ENCODE assay signal across 36 cellular contexts in the genomic region with DNA sequence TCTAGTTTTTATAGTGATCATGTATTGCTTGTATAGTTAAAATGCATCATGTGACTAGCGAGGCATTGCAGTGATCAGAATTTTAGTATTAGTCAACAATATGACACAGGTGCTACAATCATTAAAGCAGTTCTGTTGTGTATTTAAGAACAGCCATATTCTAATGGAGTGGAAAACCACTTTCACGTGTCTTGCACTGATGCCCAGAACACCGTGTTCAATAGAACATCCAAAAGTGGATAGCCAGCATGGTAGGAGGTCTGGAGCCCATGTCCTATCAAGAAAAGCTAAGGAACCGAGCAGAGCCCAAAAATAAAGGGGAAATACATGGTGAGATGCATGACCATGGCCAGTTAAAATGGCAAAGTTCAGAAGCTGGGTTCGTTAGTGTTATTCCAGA. TPM values are rescaled to one million over a fixed set of nuclear protein-coding genes. Genes with fewer than 3 reads are reported as not detected.
"Had no signal": no experiment of that assay in that cellular context is flagged by ENCODE, and none has a peak within 500 bp of the region (broad histone marks: within the 10 kb centered on the region; RNA-seq: fewer than 3 reads in every experiment).

No MANE protein-coding gene starts in this region.

- H3K36me3 Mint-ChIP-seq: activated naive CD4-positive, alpha-beta T cell treated with anti-CD3 and anti-CD28 coated beads, Interleukin-2, amount 10 ng/mL, durations not matched to agents 7 days and 5 days; activated naive CD4-positive, alpha-beta T cell treated with anti-CD3 and anti-CD28 coated beads, Interleukin-2, amount 50 U/mL, for 24 hours; activated naive CD4-positive, alpha-beta T cell treated with anti-CD3 and anti-CD28 coated beads, Interleukin-2, amount 50 U/mL, for 72 hours; activated naive CD8-positive, alpha-beta T cell; activated naive CD8-positive, alpha-beta T cell treated with anti-CD3 and anti-CD28 coated beads for 36 hours; activated naive CD8-positive, alpha-beta T cell treated with anti-CD3 and anti-CD28 coated beads, Interleukin-2, amount 10 ng/mL, durations not matched to agents 7 days and 5 days; brain had no signal

- H3K27ac Mint-ChIP-seq: activated naive CD4-positive, alpha-beta T cell treated with anti-CD3 and anti-CD28 coated beads for 36 hours; activated naive CD4-positive, alpha-beta T cell treated with anti-CD3 and anti-CD28 coated beads, Interleukin-2, amount 10 ng/mL, durations not matched to agents 7 days and 5 days; activated naive CD4-positive, alpha-beta T cell treated with anti-CD3 and anti-CD28 coated beads, Interleukin-2, amount 50 U/mL, for 24 hours; activated naive CD4-positive, alpha-beta T cell treated with anti-CD3 and anti-CD28 coated beads, Interleukin-2, amount 50 U/mL, for 72 hours; activated naive CD8-positive, alpha-beta T cell; activated naive CD8-positive, alpha-beta T cell treated with anti-CD3 and anti-CD28 coated beads for 36 hours; activated naive CD8-positive, alpha-beta T cell treated with anti-CD3 and anti-CD28 coated beads, Interleukin-2, amount 10 ng/mL, durations not matched to agents 7 days and 5 days; activated naive CD8-positive, alpha-beta T cell treated with anti-CD3 and anti-CD28 coated beads, Interleukin-2, amount 50 U/mL, for 24 hours; activated T-cell treated with anti-CD3 and anti-CD28 coated beads, Interleukin-2, amount 50 U/mL, for 24 hours; activated T-cell treated with anti-CD3 and anti-CD28 coated beads, Interleukin-2, amount 50 U/mL, for 72 hours; activated T-helper 1 cell treated with anti-CD3 and anti-CD28 coated beads, Interleukin-12 subunit alpha, Interleukin-12 subunit beta, Interleukin-2, Interleukin-4 antibody, amounts not matched to agents 30 ng/mL and 10 ng/mL and 1 ng/mL, durations not matched to agents 14 hours and 24 hours and 36 hours; activated T-helper 17 cell treated with anti-CD3 and anti-CD28 coated beads, Interleukin-2, amount 50 U/mL, for 72 hours; activated T-helper 2 cell treated with anti-CD3 and anti-CD28 coated beads, Interferon-gamma antibody, Interleukin-2, Interleukin-4, amounts not matched to agents 10 μg/mL and 5 μg/mL and 100 μg/mL, durations not matched to agents 14 hours and 24 hours and 36 hours; brain had no signal

- H3K4me1 Mint-ChIP-seq: activated naive CD4-positive, alpha-beta T cell treated with anti-CD3 and anti-CD28 coated beads, Interleukin-2, amount 10 ng/mL, durations not matched to agents 7 days and 5 days; activated naive CD4-positive, alpha-beta T cell treated with anti-CD3 and anti-CD28 coated beads, Interleukin-2, amount 50 U/mL, for 24 hours; activated naive CD8-positive, alpha-beta T cell treated with anti-CD3 and anti-CD28 coated beads, Interleukin-2, amount 10 ng/mL, durations not matched to agents 7 days and 5 days; activated naive CD8-positive, alpha-beta T cell treated with anti-CD3 and anti-CD28 coated beads, Interleukin-2, amount 50 U/mL, for 24 hours; activated T-helper 17 cell treated with anti-CD3 and anti-CD28 coated beads, Interleukin-2, amount 50 U/mL, for 72 hours; central memory CD8-positive, alpha-beta T cell had no signal

- DNase-seq: activated effector memory CD4-positive, alpha-beta T cell treated with anti-CD3 and anti-CD28 coated beads, Interleukin-2, amount 50 U/mL, for 16 hours; activated effector memory CD4-positive, alpha-beta T cell treated with Interleukin-2 at 50 U/mL for 16 hours; activated gamma-delta T cell; activated gamma-delta T cell treated with Interleukin-2 at 50 U/mL for 16 hours; activated naive CD4-positive, alpha-beta T cell; activated naive CD4-positive, alpha-beta T cell treated with anti-CD3 and anti-CD28 coated beads for 36 hours; activated naive CD4-positive, alpha-beta T cell treated with anti-CD3 and anti-CD28 coated beads, Interleukin-2, amount 10 ng/mL, durations not matched to agents 7 days and 5 days; activated naive CD4-positive, alpha-beta T cell treated with anti-CD3 and anti-CD28 coated beads, Interleukin-2, amount 50 U/mL, for 16 hours; activated naive CD4-positive, alpha-beta T cell treated with Interleukin-2 at 50 U/mL for 16 hours; activated naive CD8-positive, alpha-beta T cell treated with anti-CD3 and anti-CD28 coated beads for 36 hours; activated naive CD8-positive, alpha-beta T cell treated with anti-CD3 and anti-CD28 coated beads, Interleukin-2, amount 10 ng/mL, durations not matched to agents 7 days and 5 days; activated naive CD8-positive, alpha-beta T cell treated with anti-CD3 and anti-CD28 coated beads, Interleukin-2, amount 50 U/mL, for 24 hours; activated T-cell treated with anti-CD3 and anti-CD28 coated beads, Interleukin-2, amount 50 U/mL, for 1 hour; activated T-cell treated with anti-CD3 and anti-CD28 coated beads, Interleukin-2, amount 50 U/mL, for 24 hours; activated T-cell treated with anti-CD3 and anti-CD28 coated beads, Interleukin-2, amount 50 U/mL, for 4 hours; activated T-cell treated with anti-CD3 and anti-CD28 coated beads, Interleukin-2, amount 50 U/mL, for 48 hours; activated T-cell treated with anti-CD3 and anti-CD28 coated beads, Interleukin-2, amount 50 U/mL, for 72 hours; adrenal gland; amniotic stem cell; anterior cingulate cortex; aorta; brain microvascular endothelial cell; central memory CD4-positive, alpha-beta T cell; cerebellar nuclear complex had no signal

- H3K4me3 Mint-ChIP-seq: activated naive CD4-positive, alpha-beta T cell treated with anti-CD3 and anti-CD28 coated beads for 36 hours; activated naive CD4-positive, alpha-beta T cell treated with anti-CD3 and anti-CD28 coated beads, Interleukin-2, amount 10 ng/mL, durations not matched to agents 7 days and 5 days; activated naive CD4-positive, alpha-beta T cell treated with anti-CD3 and anti-CD28 coated beads, Interleukin-2, amount 50 U/mL, for 24 hours; activated naive CD8-positive, alpha-beta T cell; activated naive CD8-positive, alpha-beta T cell treated with anti-CD3 and anti-CD28 coated beads for 36 hours; activated naive CD8-positive, alpha-beta T cell treated with anti-CD3 and anti-CD28 coated beads, Interleukin-2, amount 10 ng/mL, durations not matched to agents 7 days and 5 days; activated naive CD8-positive, alpha-beta T cell treated with anti-CD3 and anti-CD28 coated beads, Interleukin-2, amount 50 U/mL, for 24 hours; activated T-cell treated with anti-CD3 and anti-CD28 coated beads, Interleukin-2, amount 50 U/mL, for 24 hours; activated T-cell treated with anti-CD3 and anti-CD28 coated beads, Interleukin-2, amount 50 U/mL, for 4 hours; activated T-cell treated with anti-CD3 and anti-CD28 coated beads, Interleukin-2, amount 50 U/mL, for 72 hours; activated T-helper 1 cell treated with anti-CD3 and anti-CD28 coated beads, Interleukin-12 subunit alpha, Interleukin-12 subunit beta, Interleukin-2, Interleukin-4 antibody, amounts not matched to agents 30 ng/mL and 10 ng/mL and 1 ng/mL, durations not matched to agents 14 hours and 24 hours and 36 hours; activated T-helper 17 cell treated with anti-CD3 and anti-CD28 coated beads, Interleukin-2, amount 50 U/mL, for 72 hours; brain; central memory CD8-positive, alpha-beta T cell had no signal

- H3K9me3 Mint-ChIP-seq: activated naive CD4-positive, alpha-beta T cell treated with anti-CD3 and anti-CD28 coated beads for 36 hours; activated naive CD4-positive, alpha-beta T cell treated with anti-CD3 and anti-CD28 coated beads, Interleukin-2, amount 10 ng/mL, durations not matched to agents 7 days and 5 days; activated naive CD4-positive, alpha-beta T cell treated with anti-CD3 and anti-CD28 coated beads, Interleukin-2, amount 50 U/mL, for 24 hours; activated naive CD4-positive, alpha-beta T cell treated with anti-CD3 and anti-CD28 coated beads, Interleukin-2, amount 50 U/mL, for 72 hours; activated naive CD8-positive, alpha-beta T cell treated with anti-CD3 and anti-CD28 coated beads for 36 hours; activated naive CD8-positive, alpha-beta T cell treated with anti-CD3 and anti-CD28 coated beads, Interleukin-2, amount 10 ng/mL, durations not matched to agents 7 days and 5 days; activated naive CD8-positive, alpha-beta T cell treated with anti-CD3 and anti-CD28 coated beads, Interleukin-2, amount 50 U/mL, for 24 hours; activated T-cell treated with anti-CD3 and anti-CD28 coated beads, Interleukin-2, amount 50 U/mL, for 24 hours; activated T-cell treated with anti-CD3 and anti-CD28 coated beads, Interleukin-2, amount 50 U/mL, for 4 hours; activated T-cell treated with anti-CD3 and anti-CD28 coated beads, Interleukin-2, amount 50 U/mL, for 72 hours; activated T-helper 1 cell treated with anti-CD3 and anti-CD28 coated beads, Interleukin-12 subunit alpha, Interleukin-12 subunit beta, Interleukin-2, Interleukin-4 antibody, amounts not matched to agents 30 ng/mL and 10 ng/mL and 1 ng/mL, durations not matched to agents 14 hours and 24 hours and 36 hours; activated T-helper 17 cell treated with anti-CD3 and anti-CD28 coated beads, Interleukin-2, amount 50 U/mL, for 72 hours; activated T-helper 2 cell treated with anti-CD3 and anti-CD28 coated beads, Interferon-gamma antibody, Interleukin-2, Interleukin-4, amounts not matched to agents 10 μg/mL and 5 μg/mL and 100 μg/mL, durations not matched to agents 14 hours and 24 hours and 36 hours; brain; central memory CD8-positive, alpha-beta T cell had no signal

- H3K27me3 Mint-ChIP-seq: activated naive CD4-positive, alpha-beta T cell treated with anti-CD3 and anti-CD28 coated beads, Interleukin-2, amount 10 ng/mL, durations not matched to agents 7 days and 5 days; brain had no signal

- FAIRE-seq: astrocyte, bronchial epithelial cell had no signal

RNA-seq across cellular contexts. Expression of gene FGF14, which starts 55.1 kb away (rescaled TPM):
- total RNA-seq: activated naive CD4-positive, alpha-beta T cell treated with anti-CD3 and anti-CD28 coated beads for 36 hours; activated naive CD4-positive, alpha-beta T cell treated with anti-CD3 and anti-CD28 coated beads, Interleukin-2, amount 50 U/mL, for 72 hours; activated naive CD8-positive, alpha-beta T cell treated with anti-CD3 and anti-CD28 coated beads for 36 hours; activated T-cell treated with anti-CD3 and anti-CD28 coated beads, Interleukin-2, amount 50 U/mL, for 4 hours; activated T-helper 1 cell treated with anti-CD3 and anti-CD28 coated beads, Interleukin-12 subunit alpha, Interleukin-12 subunit beta, Interleukin-2, Interleukin-4 antibody, amounts not matched to agents 30 ng/mL and 10 ng/mL and 1 ng/mL, durations not matched to agents 14 hours and 24 hours and 36 hours; activated T-helper 17 cell treated with anti-CD3 and anti-CD28 coated beads, Interleukin-2, amount 50 U/mL, for 72 hours; activated T-helper 2 cell treated with anti-CD3 and anti-CD28 coated beads, Interferon-gamma antibody, Interleukin-2, Interleukin-4, amounts not matched to agents 10 μg/mL and 5 μg/mL and 100 μg/mL, durations not matched to agents 14 hours and 24 hours and 36 hours; ascending aorta; bronchial epithelial cell; cardiac muscle cell had no signal
